19 cellular contexts compared by ENCODE assay signal in the genomic region with DNA sequence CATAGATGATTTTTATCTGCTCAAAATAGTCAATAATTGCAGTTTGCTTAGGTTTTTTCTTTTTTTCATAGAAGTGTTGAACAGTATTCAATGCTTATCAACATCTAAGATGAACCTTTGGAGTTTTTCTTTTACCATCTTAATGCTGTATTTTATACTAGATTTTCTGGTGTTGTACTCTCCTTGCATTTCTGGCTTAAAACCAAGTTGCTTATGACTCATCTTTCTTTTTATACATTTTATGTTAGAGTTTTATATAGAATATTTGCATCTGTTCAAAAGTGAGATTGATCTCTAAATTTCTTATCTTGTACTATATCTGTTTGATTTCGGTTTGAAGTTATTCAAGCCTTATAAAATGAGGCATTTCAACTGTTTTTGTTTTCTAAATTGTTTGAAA.
DNase-seq lines count a peak whose midpoint lies in the region; ATAC-seq, FAIRE-seq and TF ChIP-seq lines count a peak whose summit lies in the region.
"Had no signal": no experiment of that assay in that cellular context is flagged by ENCODE, and none has a peak within 500 bp of the region (broad histone marks: within the 10 kb centered on the region; RNA-seq: fewer than 3 reads in every experiment).

No MANE protein-coding gene starts in this region.

- intact Hi-C loops in ovary (cut with DNase I), result no loop called here

- H3K27ac Mint-ChIP-seq in activated CD8-positive, alpha-beta memory T cell treated with anti-CD3 and anti-CD28 coated beads, Interleukin-2, amount 10 ng/mL, durations not matched to agents 7 days and 5 days, result no peak overlapping the region
- H3K27ac Mint-ChIP-seq: CD14-positive monocyte had no signal

- H3K9me3 Mint-ChIP-seq in activated CD8-positive, alpha-beta memory T cell treated with anti-CD3 and anti-CD28 coated beads, Interleukin-2, amount 10 ng/mL, durations not matched to agents 7 days and 5 days (ENCODE audit: low read depth), result no peaks in the 10 kb centered on the region

- 56 to 80% (median 75%) methylated on average over 1 of the region's 1 CpG for WGBS in small intestine, 3 donors
- 80 to 87% (median 84%) methylated on average over 1 of the region's 1 CpG for WGBS in ovary, 3 donors

- H3K4me3 Mint-ChIP-seq in activated CD8-positive, alpha-beta memory T cell treated with anti-CD3 and anti-CD28 coated beads, Interleukin-2, amount 10 ng/mL, durations not matched to agents 7 days and 5 days, result no peak overlapping the region
- H3K4me3 Mint-ChIP-seq: CD14-positive monocyte had no signal

- H3K4me1 Mint-ChIP-seq in activated CD8-positive, alpha-beta memory T cell treated with anti-CD3 and anti-CD28 coated beads, Interleukin-2, amount 10 ng/mL, durations not matched to agents 7 days and 5 days, result no peaks in the 10 kb centered on the region
- H3K4me1 Mint-ChIP-seq: CD14-positive monocyte had no signal

- H3K27me3 Mint-ChIP-seq in activated CD8-positive, alpha-beta memory T cell treated with anti-CD3 and anti-CD28 coated beads, Interleukin-2, amount 10 ng/mL, durations not matched to agents 7 days and 5 days, result no peaks in the 10 kb centered on the region

- H3K9me3 ChIP-seq in SK-N-MC (ENCODE audit: low read depth, low read length), result no peaks in the 10 kb centered on the region
- H3K9me3 ChIP-seq in small intestine (ENCODE audit: control insufficient read depth, low read depth), result no peaks in the 10 kb centered on the region
- H3K9me3 ChIP-seq in ovary, result no peaks in the 10 kb centered on the region
- H3K9me3 ChIP-seq: HAP-1 had no signal

- TF ChIP-seq EP300 in ovary (IDR thresholded peaks at IDR 0.05), result no peak

- no peak for TF ChIP-seq POLR2A in ovary (IDR thresholded peaks at IDR 0.05)

- DNase-seq in ELR (ENCODE audit: low read depth) (peak; percentile 47), SK-N-MC (ENCODE audit: low read depth, low spot score) (no peak), fibroblast of mammary gland (ENCODE audit: low read depth) (peak; percentile 26), small intestine (no peak), ovary (no peak), D721Med (ENCODE audit: insufficient read length, low spot score) (no peak)
- no peak for DNase-seq in activated CD8-positive, alpha-beta memory T cell treated with anti-CD3 and anti-CD28 coated beads, Interleukin-2, amount 10 ng/mL, durations not matched to agents 7 days and 5 days
- DNase-seq: DMS153, GM23248, KG1, MV-4-11, NCI-H187 treated with DMSO at 0.1 percent for 48 hours, NCI-H345, NCI-H524 treated with DMSO at 0.1 percent for 48 hours had no signal

- H3K4me1 ChIP-seq in small intestine (ENCODE audit: control insufficient read depth in 2 of 2, insufficient read depth in 1 of 2, low read depth in 1 of 2, low read length in 1 of 2) (no peaks in the 10 kb centered on the region), ovary (ENCODE audit: insufficient read depth) (no peaks in the 10 kb centered on the region)
- H3K4me1 ChIP-seq: HAP-1 had no signal

- TF ChIP-seq CTCF in fibroblast of mammary gland (conservative IDR thresholded peaks at IDR 0.05; ENCODE audit: control insufficient read depth, insufficient read depth, low read depth, low read length) (no peak), ovary (IDR thresholded peaks at IDR 0.05) (no peak), D721Med (IDR thresholded peaks at IDR 0.05; ENCODE audit: insufficient read depth, missing control alignments) (no peak)

- CTCF ChIA-PET in activated CD8-positive, alpha-beta memory T cell treated with anti-CD3 and anti-CD28 coated beads, Interleukin-2, amount 10 ng/mL, durations not matched to agents 7 days and 5 days (lab: Charles Lee), result no interaction called here

- H3K36me3 ChIP-seq in SK-N-MC (ENCODE audit: insufficient read depth, low read length) (no peaks in the 10 kb centered on the region), small intestine (ENCODE audit: control insufficient read depth in 2 of 2, insufficient read depth in 2 of 2, low read length in 2 of 2) (no peaks in the 10 kb centered on the region), ovary (no peaks in the 10 kb centered on the region)
- H3K36me3 ChIP-seq: HAP-1 had no signal

- H3K4me3 ChIP-seq in SK-N-MC (no peak overlapping the region), fibroblast of mammary gland (ENCODE audit: control insufficient read depth, low read depth, low read length) (no peak overlapping the region), small intestine (ENCODE audit: low read depth in 1 of 2, low read length in 2 of 2) (no peak overlapping the region), ovary (no peak overlapping the region)
- H3K4me3 ChIP-seq: GM23248, HAP-1 had no signal

- H3K27ac ChIP-seq in SK-N-MC (peak overlapping the region; percentile 1; the same call in 1 of the 2 replicates), small intestine (ENCODE audit: low read depth in 1 of 2, low read length in 1 of 2) (no peak overlapping the region), ovary (no peak overlapping the region)
- H3K27ac ChIP-seq: GM23248 had no signal

- no peak overlapping the region for H3K9ac ChIP-seq in SK-N-MC (ENCODE audit: insufficient read length)
- H3K9ac ChIP-seq: GM23248 had no signal

- H3K27me3 ChIP-seq in small intestine (ENCODE audit: control insufficient read depth in 2 of 2, insufficient read depth in 2 of 2, low read length in 2 of 2) (no peaks in the 10 kb centered on the region), ovary (no peaks in the 10 kb centered on the region)

- no peaks in the 10 kb centered on the region for H3K36me3 Mint-ChIP-seq in activated CD8-positive, alpha-beta memory T cell treated with anti-CD3 and anti-CD28 coated beads, Interleukin-2, amount 10 ng/mL, durations not matched to agents 7 days and 5 days
- H3K36me3 Mint-ChIP-seq: CD14-positive monocyte had no signal

- FAIRE-seq in small intestine (lab: Jason Lieb, UNC), result peak; percentile 5
- no peak for FAIRE-seq in D721Med (lab: Jason Lieb, UNC)
- FAIRE-seq: GM12891, GM19239, HepG2 had no signal

- no peak for ATAC-seq in activated CD8-positive, alpha-beta memory T cell treated with anti-CD3 and anti-CD28 coated beads, Interleukin-2, amount 10 ng/mL, durations not matched to agents 7 days and 5 days
- ATAC-seq: HepG2 had no signal

Comparison
In these comparisons a context has a peak if more than half of its experiments do, and no peak if none do; other contexts are left out.
1. DNase-seq: peak in ELR (single experiment) and fibroblast of mammary gland (single experiment); none in SK-N-MC (single experiment), small intestine (single experiment), ovary (0 of 5), D721Med (single experiment) and activated CD8-positive, alpha-beta memory T cell treated with anti-CD3 and anti-CD28 coated beads, Interleukin-2, amount 10 ng/mL, durations not matched to agents 7 days and 5 days (single experiment).